ENCODE assay signal across 30 cellular contexts in genomic region chr11:29395555-29396072, GRCh38.
"Had no signal": no experiment of that assay in that cellular context is flagged by ENCODE, and none has a peak within 500 bp of the region (broad histone marks: within the 10 kb centered on the region; RNA-seq: fewer than 3 reads in every experiment).

No MANE protein-coding gene starts in this region.

- ATAC-seq: activated CD8-positive, alpha-beta memory T cell treated with anti-CD3 and anti-CD28 coated beads, Interleukin-2, amount 10 ng/mL, durations not matched to agents 7 days and 5 days; activated naive CD4-positive, alpha-beta T cell treated with anti-CD3 and anti-CD28 coated beads, Interleukin-2, amount 50 U/mL, for 72 hours; activated naive CD8-positive, alpha-beta T cell treated with anti-CD3 and anti-CD28 coated beads, Interleukin-2, amount 50 U/mL, for 24 hours; PC-3; SK-N-SH treated with all-trans-retinoic acid at 6 μM for 48 hours had no signal

- H3K36me3 ChIP-seq: colonic mucosa, SJSA1 had no signal

- DNase-seq: activated CD4-positive, alpha-beta T cell treated with anti-CD3 and anti-CD28 coated beads for 48 hours; activated CD4-positive, alpha-beta T cell treated with anti-CD3 and anti-CD28 coated beads, Interleukin-2, amount 50 U/mL, for 4 hours; activated CD4-positive, CD25-positive, alpha-beta regulatory T cell treated with anti-CD3 and anti-CD28 coated beads, Interleukin-2, amount 50 U/mL, for 72 hours; activated CD8-positive, alpha-beta memory T cell treated with anti-CD3 and anti-CD28 coated beads, Interleukin-2, amount 10 ng/mL, durations not matched to agents 7 days and 5 days; activated effector memory CD4-positive, alpha-beta T cell treated with anti-CD3 and anti-CD28 coated beads, Interleukin-2, amount 50 U/mL, for 16 hours; activated naive CD4-positive, alpha-beta T cell treated with Interleukin-2 at 50 U/mL for 16 hours; activated naive CD8-positive, alpha-beta T cell treated with anti-CD3 and anti-CD28 coated beads, Interleukin-2, amount 50 U/mL, for 24 hours; activated T-cell treated with anti-CD3 and anti-CD28 coated beads, Interleukin-2, amount 50 U/mL, for 24 hours; amygdala; cerebellar nuclear complex; colonic mucosa; Kasumi-1; NCI-H1092; NCI-H1417 treated with DMSO at 0.1 percent for 48 hours; NCI-H1694; NCI-H2029; NCI-H2107; NCI-H2171 treated with DMSO at 0.1 percent for 48 hours; NCI-H345; NCI-H510A; NCI-H526 treated with DMSO at 0.1 percent for 48 hours; NCI-H82; NK-92 treated with Interleukin-12 subunit alpha and Interleukin-12 subunit beta, amount 100 ng/mL, for 24 hours; PC-3; SHP77; SW 1271 had no signal

- H3K4me1 ChIP-seq: colonic mucosa, SJSA1 had no signal

- H3K9me3 ChIP-seq: colonic mucosa, SJSA1 had no signal

- H3K27ac ChIP-seq: colonic mucosa, SJSA1 had no signal

- H3K4me3 ChIP-seq: colonic mucosa, SJSA1 had no signal

- H3K27me3 ChIP-seq: colonic mucosa, SJSA1 had no signal

- FAIRE-seq: RCC 7860 had no signal
